22 cellular contexts compared by ENCODE assay signal in genomic region chr20:62474585-62475026, GRCh38. TPM values are rescaled to one million over a fixed set of nuclear protein-coding genes. Genes with fewer than 3 reads are reported as not detected.
DNase-seq lines count a peak whose midpoint lies in the region; ATAC-seq, FAIRE-seq and TF ChIP-seq lines count a peak whose summit lies in the region.
"Had no signal": no experiment of that assay in that cellular context is flagged by ENCODE, and none has a peak within 500 bp of the region (broad histone marks: within the 10 kb centered on the region; RNA-seq: fewer than 3 reads in every experiment).

No MANE protein-coding gene starts in this region.

- H4K5ac ChIP-seq in H9 (ENCODE audit: insufficient read length, low read depth, low read length), result no peak overlapping the region

- H3K4ac ChIP-seq in H9 (ENCODE audit: low read depth, low read length) (no peak overlapping the region), mesenchymal stem cell (ENCODE audit: low read depth in 1 of 2, low read length in 2 of 2) (no peak overlapping the region)

- H3K36me3 Mint-ChIP-seq in H9 (ENCODE audit: insufficient read depth in 1 of 3, low read depth in 3 of 3) (no peaks in the 10 kb centered on the region; a peak in 1 of 7 replicates), endodermal cell (ENCODE audit: low read depth) (no peaks in the 10 kb centered on the region)

- peaks cover 83% of the 10 kb centered on the region for H3K27me3 Mint-ChIP-seq in H9 (ENCODE audit: low read depth)
- peaks cover 47% of the 10 kb centered on the region for H3K27me3 Mint-ChIP-seq in endodermal cell (ENCODE audit: insufficient read depth)

- no peak overlapping the region for H3K18ac ChIP-seq in H9 (ENCODE audit: insufficient read length, low read depth, low read length)
- H3K18ac ChIP-seq in mesenchymal stem cell (ENCODE audit: low read depth in 1 of 2, low read length in 2 of 2), result no peak overlapping the region

- no peak for FAIRE-seq in small intestine (lab: Jason Lieb, UNC)
- FAIRE-seq: G401.6, GM12878 had no signal

- H2BK12ac ChIP-seq in H9 (ENCODE audit: insufficient read length, low read depth, low read length) (no peak overlapping the region), mesenchymal stem cell (ENCODE audit: low read length in 2 of 2) (no peak overlapping the region)

- WGBS in H9 (ENCODE audit: extremely low coverage, insufficient read length, low lambda C conversion rate), result no CpG with 5 or more reads among the region's 26 CpGs
- 6 to 13% methylated on average over 6 to 26 of the region's 26 CpGs for WGBS in endodermal cell (ENCODE audit: insufficient coverage in 1 of 2, insufficient read length in 1 of 2), 2 experiments
- 7% methylated on average over 11 of the region's 26 CpGs for WGBS in mesenchymal stem cell
- 2 to 8% (median 4%) methylated on average over 23 to 26 of the region's 26 CpGs for WGBS in small intestine, 3 donors

- H3K4me1 Mint-ChIP-seq in H9, result peaks cover 9 to 39% of the 10 kb centered on the region in 2 experiments
- H3K4me1 Mint-ChIP-seq in endodermal cell, result peaks cover 16% of the 10 kb centered on the region

- H3K23ac ChIP-seq in H9 (ENCODE audit: insufficient read length, low read depth, low read length), result no peak overlapping the region
- no peak overlapping the region for H3K23ac ChIP-seq in mesenchymal stem cell (ENCODE audit: low read length in 2 of 2)

- no peak overlapping the region for H2BK20ac ChIP-seq in H9 (ENCODE audit: low read depth, low read length, poor library complexity, severe bottlenecking)

- H3K4me1 ChIP-seq in H9 (ENCODE audit: insufficient read depth, low read length) (no peaks in the 10 kb centered on the region), endodermal cell (ENCODE audit: control insufficient read depth, insufficient read depth, low read length) (peaks cover 10% of the 10 kb centered on the region), mesenchymal stem cell (ENCODE audit: control insufficient read depth, insufficient read depth, low read depth, low read length) (peaks cover 15% of the 10 kb centered on the region), small intestine (ENCODE audit: control insufficient read depth in 2 of 2, insufficient read depth in 1 of 2, low read depth in 1 of 2, low read length in 1 of 2) (no peaks in the 10 kb centered on the region)

- H3K36me3 ChIP-seq in endodermal cell (ENCODE audit: control insufficient read depth, insufficient read depth, low read length) (no peaks in the 10 kb centered on the region), mesenchymal stem cell (ENCODE audit: control insufficient read depth in 1 of 2, insufficient read depth in 2 of 2, low read depth in 1 of 2, low read length in 2 of 2) (no peaks in the 10 kb centered on the region), small intestine (ENCODE audit: control insufficient read depth in 2 of 2, insufficient read depth in 2 of 2, low read length in 2 of 2) (no peaks in the 10 kb centered on the region)
- H3K36me3 ChIP-seq: sigmoid colon had no signal

- H3K9ac ChIP-seq in H9 (ENCODE audit: extremely low read depth, insufficient read length, low read length) (no peak overlapping the region), endodermal cell (ENCODE audit: extremely low read depth, low read length, poor library complexity, severe bottlenecking) (no peak overlapping the region), mesenchymal stem cell (ENCODE audit: low read length) (no peak overlapping the region)

- H4K8ac ChIP-seq in H9 (replicated peaks; ENCODE audit: insufficient read length, low read depth, low read length), result no peak overlapping the region
- H4K8ac ChIP-seq in mesenchymal stem cell (ENCODE audit: low read length), result no peak overlapping the region

- H3K27me3 ChIP-seq in H9 (ENCODE audit: insufficient read depth, low read length), result peaks cover 45% of the 10 kb centered on the region
- peaks cover 65% of the 10 kb centered on the region for H3K27me3 ChIP-seq in endodermal cell (ENCODE audit: control insufficient read depth, insufficient read depth, low read length, poor library complexity, severe bottlenecking)
- H3K27me3 ChIP-seq in mesenchymal stem cell (ENCODE audit: control insufficient read depth in 1 of 2, insufficient read depth in 1 of 2, low read length in 2 of 2), result peaks cover 78 to 88% of the 10 kb centered on the region in 2 experiments
- peaks cover 0 to 31% of the 10 kb centered on the region in 2 donors for H3K27me3 ChIP-seq in small intestine (ENCODE audit: control insufficient read depth in 2 of 2, insufficient read depth in 2 of 2, low read length in 2 of 2)

- ATAC-seq in HG03135 (IDR thresholded peaks at IDR 0.05; ENCODE audit: unreplicated experiment) (no peak), GM19351 (IDR thresholded peaks at IDR 0.05; ENCODE audit: unreplicated experiment) (no peak)
- ATAC-seq: GM12878 had no signal

- no peak overlapping the region for H2AK5ac ChIP-seq in H9 (ENCODE audit: insufficient read length, low read length)
- H2AK5ac ChIP-seq in mesenchymal stem cell (ENCODE audit: low read length, severe bottlenecking), result no peak overlapping the region

- peak overlapping the region; percentile 25 for H3K4me2 ChIP-seq in H9 (ENCODE audit: insufficient read depth, insufficient read length, low read length)
- H3K4me2 ChIP-seq in mesenchymal stem cell (ENCODE audit: low read length, poor library complexity, severe bottlenecking), result no peak overlapping the region

- H2AFZ ChIP-seq in H9 (ENCODE audit: low read length) (no peak overlapping the region), mesenchymal stem cell (ENCODE audit: low read depth, low read length) (no peak overlapping the region)

- peak overlapping the region; percentile 42 to 76 for H3K4me3 Mint-ChIP-seq in H9
- peak overlapping the region; percentile 52 for H3K4me3 Mint-ChIP-seq in endodermal cell

- H3K79me2 ChIP-seq in H9 (ENCODE audit: insufficient read depth, low read length), result no peaks in the 10 kb centered on the region

- no peaks in the 10 kb centered on the region for H3K79me1 ChIP-seq in H9 (ENCODE audit: insufficient read depth, low read depth, low read length, poor library complexity, severe bottlenecking)
- no peaks in the 10 kb centered on the region for H3K79me1 ChIP-seq in mesenchymal stem cell (replicated peaks; ENCODE audit: low read length, poor library complexity, severe bottlenecking)

- H3T11ph ChIP-seq in H9 (ENCODE audit: low read length), result no peak overlapping the region

- H3K9me3 Mint-ChIP-seq in H9 (peaks cover 0 to 2% of the 10 kb centered on the region in 2 experiments; a peak in 1 of 5 replicates), endodermal cell (no peaks in the 10 kb centered on the region)

- DNase-seq in H9 (no peak), endodermal cell (no peak), mesenchymal stem cell (no peak), small intestine (no peak), OCI-M2 (lab: John Stamatoyannopoulos, UW; ENCODE audit: unreplicated experiment) (no peak), ACHN (no peak)
- DNase-seq: activated CD4-positive, alpha-beta T cell treated with anti-CD3 and anti-CD28 coated beads for 1 hour; amniotic stem cell; central memory CD4-positive, alpha-beta T cell; effector memory CD4-positive, alpha-beta T cell; IMR-90; NCI-H1930; SIG-M5; sigmoid colon; stimulated activated CD4-positive, alpha-beta T cell treated with anti-CD3 and anti-CD28 coated beads, Interleukin-2, amount 100 ng/mL, for 24 hours; T-helper 2 cell had no signal

- no peak overlapping the region for H3K56ac ChIP-seq in H9 (ENCODE audit: insufficient read length, low read depth, low read length)

- H3K9me3 ChIP-seq in H9 (ENCODE audit: control insufficient read depth, low read depth, low read length) (no peaks in the 10 kb centered on the region), endodermal cell (ENCODE audit: control insufficient read depth, low read length) (no peaks in the 10 kb centered on the region), mesenchymal stem cell (ENCODE audit: control insufficient read depth, low read length) (no peaks in the 10 kb centered on the region), small intestine (ENCODE audit: control insufficient read depth, low read depth) (no peaks in the 10 kb centered on the region)
- H3K9me3 ChIP-seq: sigmoid colon had no signal

- H3K27ac Mint-ChIP-seq in H9 (no peak overlapping the region), endodermal cell (no peak overlapping the region)

- H2BK120ac ChIP-seq in H9 (ENCODE audit: low read depth, low read length, poor library complexity, severe bottlenecking) (no peak overlapping the region), mesenchymal stem cell (ENCODE audit: low read depth, low read length) (no peak overlapping the region)

- H4K20me1 ChIP-seq in H9 (ENCODE audit: control insufficient read depth, insufficient read depth, insufficient read length), result no peaks in the 10 kb centered on the region

- H3K23me2 ChIP-seq in H9 (ENCODE audit: insufficient read length, low read depth, low read length, poor library complexity, severe bottlenecking), result peaks cover 16% of the 10 kb centered on the region

- H3K14ac ChIP-seq in H9 (ENCODE audit: insufficient read depth, low read length) (no peak overlapping the region), mesenchymal stem cell (ENCODE audit: low read length in 2 of 2) (no peak overlapping the region)

- H4K91ac ChIP-seq in H9 (ENCODE audit: insufficient read length, low read depth, low read length), result no peak overlapping the region
- peak overlapping the region; percentile 12 for H4K91ac ChIP-seq in mesenchymal stem cell (ENCODE audit: low read length)

- in situ Hi-C loops in ACHN (cut with HindIII; ENCODE audit: low pct_ligation_motif_present, low pct_unique_long_range_greater_than_20kb, low sequenced_read_pairs), result no loop called here

- H3K27ac ChIP-seq in H9 (ENCODE audit: insufficient read length, low read depth, low read length) (no peak overlapping the region), endodermal cell (ENCODE audit: low read depth, low read length) (no peak overlapping the region), mesenchymal stem cell (ENCODE audit: low read length, poor library complexity, severe bottlenecking) (no peak overlapping the region), small intestine (ENCODE audit: low read depth in 1 of 2, low read length in 1 of 2) (peak overlapping the region; percentile 96 to 99)
- H3K27ac ChIP-seq: sigmoid colon had no signal

- TF ChIP-seq CTCF in H9 (conservative IDR thresholded peaks at IDR 0.05) (no peak), endodermal cell (conservative IDR thresholded peaks at IDR 0.05) (no peak)

- H2BK15ac ChIP-seq in H9 (ENCODE audit: low read depth, low read length) (no peak overlapping the region), mesenchymal stem cell (ENCODE audit: low read depth, poor library complexity, severe bottlenecking) (no peak overlapping the region)

- no peak overlapping the region for H2BK5ac ChIP-seq in H9 (ENCODE audit: insufficient read length, low read length)
- no peak overlapping the region for H2BK5ac ChIP-seq in mesenchymal stem cell (ENCODE audit: low read depth, low read length, poor library complexity, severe bottlenecking)

- H3K4me3 ChIP-seq in endodermal cell (ENCODE audit: low read length), result peak overlapping the region; percentile 62
- no peak overlapping the region for H3K4me3 ChIP-seq in mesenchymal stem cell (ENCODE audit: insufficient read depth in 1 of 2, low read depth in 1 of 2, low read length in 2 of 2)
- H3K4me3 ChIP-seq in small intestine (ENCODE audit: low read depth in 1 of 2, low read length in 2 of 2), result peak overlapping the region in 1 of 2 donors; percentile 91
- H3K4me3 ChIP-seq: GM12878 had no signal

RNA-seq across cellular contexts. Expression of gene GATA5, which starts 1.2 kb away (rescaled TPM):
- 0.24 and 0.39 TPM in 2 replicates for total RNA-seq in H9 (2021)
- total RNA-seq in endodermal cell, result 1 to 10 TPM; 2.5 to 6.7 TPM
- 0.75 TPM for polyA plus RNA-seq in endodermal cell (2013, experiment 1 of 2)
- 0.75 TPM for polyA plus RNA-seq in endodermal cell (2013, experiment 2 of 2)
- not detected for polyA plus RNA-seq in mesenchymal stem cell (2013, experiment 1 of 2)
- not detected for polyA plus RNA-seq in mesenchymal stem cell (2013, experiment 2 of 2)
- 10 to 100 TPM; 11.9 to 35.1 (median 34.2) TPM for polyA plus RNA-seq in small intestine
- total RNA-seq: GM12878, IMR-90, subcutaneous adipose tissue had no signal
- polyA plus RNA-seq: GM12878, IMR-90 had no signal

RNA-seq across cellular contexts. Expression of gene RBBP8NL, which starts 47.3 kb away (rescaled TPM):
- 0.20 and 0.28 TPM in 2 replicates for total RNA-seq in H9 (2021)
- total RNA-seq in endodermal cell, result under 1 TPM in 1 of 2 donors, not detected in 1; 0.40 TPM
- polyA plus RNA-seq in endodermal cell (2013, experiment 1 of 2), result 0.07 TPM
- 0.25 TPM for polyA plus RNA-seq in endodermal cell (2013, experiment 2 of 2)
- not detected for polyA plus RNA-seq in mesenchymal stem cell (2013, experiment 1 of 2)
- polyA plus RNA-seq in mesenchymal stem cell (2013, experiment 2 of 2), result not detected
- polyA plus RNA-seq in small intestine, result 10 to 100 TPM in 2 of 3 donors, 1 to 10 TPM in 1; 8.0 to 28.0 (median 14.9) TPM
- total RNA-seq: GM12878, IMR-90, NCI-H460, sigmoid colon, subcutaneous adipose tissue had no signal
- polyA plus RNA-seq: GM12878, IMR-90 had no signal

Comparison
In these comparisons a context has a peak if more than half of its experiments do, and no peak if none do; other contexts are left out.
1. H3K27ac ChIP-seq: peak in small intestine (2 of 2); none in H9 (single experiment), endodermal cell (single experiment) and mesenchymal stem cell (single experiment).